16 cellular contexts compared by ENCODE assay signal in the genomic region with DNA sequence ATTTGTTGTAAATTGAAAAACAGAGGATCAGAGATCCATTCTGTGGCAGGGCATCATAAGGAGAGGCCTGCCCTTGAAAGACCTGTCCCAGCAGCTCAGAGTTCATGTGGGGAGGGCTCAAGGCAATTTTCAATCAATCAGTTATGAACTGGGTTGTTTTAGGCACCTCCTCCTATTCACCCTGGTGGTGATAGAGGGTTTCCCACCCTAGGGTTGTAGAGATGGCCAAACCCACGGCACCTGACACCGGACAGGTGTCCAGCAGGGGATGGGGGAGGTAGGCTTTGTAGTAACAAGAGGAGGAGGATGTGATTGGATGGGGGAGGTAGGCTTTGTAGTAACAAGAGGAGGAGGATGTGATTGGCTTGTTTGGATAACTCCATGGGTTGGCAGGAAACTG.
DNase-seq lines count a peak whose midpoint lies in the region; ATAC-seq and TF ChIP-seq lines count a peak whose summit lies in the region.
"Had no signal": no experiment of that assay in that cellular context is flagged by ENCODE, and none has a peak within 500 bp of the region (broad histone marks: within the 10 kb centered on the region; RNA-seq: fewer than 3 reads in every experiment).

No MANE protein-coding gene starts in this region.

- DNase-seq in Calu3 (no peak), HCT116 (ENCODE audit: low read depth, low spot score) (no peak), NCI-H69 (lab: John Stamatoyannopoulos, UW) (peak; percentile 34), glutamatergic neuron (no peak), immature natural killer cell (no peak)
- DNase-seq in stimulated activated CD4-positive, alpha-beta T cell treated with anti-CD3 and anti-CD28 coated beads, Interleukin-2, amount 100 ng/mL, for 24 hours, result no peak
- DNase-seq in activated CD8-positive, alpha-beta T cell treated with anti-CD3 and anti-CD28 coated beads, Interleukin-2, amount 10 ng/mL, durations not matched to agents 7 days and 5 days, result no peak
- DNase-seq: CD8-positive, alpha-beta T cell; COR-L47; GOT3 had no signal

- H3K4me1 ChIP-seq in HCT116 (ENCODE audit: control insufficient read depth in 1 of 2, insufficient read depth in 2 of 2, low read length in 2 of 2), result peaks cover 0 to 7% of the 10 kb centered on the region in 2 experiments; a peak in 1 of 4 replicates
- H3K4me1 ChIP-seq: A549, HAP-1 had no signal

- H3K27me3 Mint-ChIP-seq in Calu3 (ENCODE audit: unreplicated experiment) (no peaks in the 10 kb centered on the region), glutamatergic neuron (ENCODE audit: unreplicated experiment) (peaks cover 1% of the 10 kb centered on the region), immature natural killer cell (ENCODE audit: low read depth in 3 of 3) (peaks cover 0 to 4% (median 0%) of the 10 kb centered on the region in 3 donors)
- H3K27me3 Mint-ChIP-seq in activated CD8-positive, alpha-beta T cell treated with anti-CD3 and anti-CD28 coated beads, Interleukin-2, amount 10 ng/mL, durations not matched to agents 7 days and 5 days (ENCODE audit: low read depth), result no peaks in the 10 kb centered on the region

- H3K27ac Mint-ChIP-seq in Calu3 (ENCODE audit: unreplicated experiment) (no peak overlapping the region), glutamatergic neuron (ENCODE audit: unreplicated experiment) (no peak overlapping the region), immature natural killer cell (no peak overlapping the region)
- H3K27ac Mint-ChIP-seq in activated CD8-positive, alpha-beta T cell treated with anti-CD3 and anti-CD28 coated beads, Interleukin-2, amount 10 ng/mL, durations not matched to agents 7 days and 5 days, result no peak overlapping the region
- H3K27ac Mint-ChIP-seq: CD8-positive, alpha-beta T cell had no signal

- POLR2A ChIA-PET in HCT116 (lab: Charles Lee), result no interaction called here
- POLR2A ChIA-PET in activated CD8-positive, alpha-beta T cell treated with anti-CD3 and anti-CD28 coated beads, Interleukin-2, amount 10 ng/mL, durations not matched to agents 7 days and 5 days (lab: Charles Lee), result no interaction called here

- no peak overlapping the region for H3K4me2 ChIP-seq in HCT116 (ENCODE audit: low read length)
- H3K4me2 ChIP-seq: A549, KMS-11 had no signal

- no peak overlapping the region for H3K4me3 ChIP-seq in HCT116 (replicated peaks in 1 of 2; ENCODE audit: low read depth in 1 of 2, low read length in 2 of 2)
- H3K4me3 ChIP-seq: A549, GM12878, HAP-1 had no signal

- no peak for TF ChIP-seq RAD21 in HCT116 (IDR thresholded peaks at IDR 0.05; ENCODE audit: low read depth)

- H3K79me2 ChIP-seq in HCT116 (ENCODE audit: insufficient read depth, low read length), result no peaks in the 10 kb centered on the region

- H3K27ac ChIP-seq in HCT116 (ENCODE audit: low read depth, low read length), result no peak overlapping the region
- H3K27ac ChIP-seq: A549, KMS-11 had no signal

- no peaks in the 10 kb centered on the region for H3K9me2 ChIP-seq in HCT116 (ENCODE audit: insufficient read depth)

- no TSS peak for BruUV-seq in Calu3 (replicated peaks; lab: Mats Ljungman, UMichigan)
- BruUV-seq in HCT116 (replicated peaks; lab: Mats Ljungman, UMichigan), result no TSS peak

- no peaks in the 10 kb centered on the region for H3K9me3 ChIP-seq in HCT116 (ENCODE audit: control insufficient read depth in 1 of 2, insufficient read depth in 1 of 2, low read depth in 1 of 2, low read length in 2 of 2)
- H3K9me3 ChIP-seq: A549, HAP-1 had no signal

- no peak overlapping the region for H2AFZ ChIP-seq in HCT116 (ENCODE audit: low read depth, low read length, poor library complexity, severe bottlenecking)

- ATAC-seq in HCT116 (peak; percentile 51; the same call in 1 of the 2 replicates), HG02884 (IDR thresholded peaks at IDR 0.05; ENCODE audit: unreplicated experiment) (no peak)
- ATAC-seq in activated CD8-positive, alpha-beta T cell treated with anti-CD3 and anti-CD28 coated beads, Interleukin-2, amount 10 ng/mL, durations not matched to agents 7 days and 5 days, result no peak
- ATAC-seq: A549; CD8-positive, alpha-beta T cell; GM12878 had no signal

- H3K36me3 Mint-ChIP-seq in Calu3 (ENCODE audit: insufficient read depth, unreplicated experiment) (no peaks in the 10 kb centered on the region), glutamatergic neuron (ENCODE audit: unreplicated experiment) (no peaks in the 10 kb centered on the region), immature natural killer cell (no peaks in the 10 kb centered on the region)
- H3K36me3 Mint-ChIP-seq in activated CD8-positive, alpha-beta T cell treated with anti-CD3 and anti-CD28 coated beads, Interleukin-2, amount 10 ng/mL, durations not matched to agents 7 days and 5 days (ENCODE audit: low read depth), result no peaks in the 10 kb centered on the region
- H3K36me3 Mint-ChIP-seq: CD14-positive monocyte; CD8-positive, alpha-beta T cell had no signal

- TF ChIP-seq CTCF in Calu3 (IDR thresholded peaks at IDR 0.05; ENCODE audit: unreplicated experiment) (peak; percentile 16), HCT116 (IDR thresholded peaks at IDR 0.05 in 2 of 3, conservative IDR thresholded peaks at IDR 0.05 in 1 of 3; ENCODE audit: borderline replicate concordance in 1 of 3, insufficient read depth in 1 of 3, low read depth in 2 of 3, low read length in 2 of 3) (0 out of 6 replicates have a peak, but pooled peaks of 1 of the 3 experiments have one; percentile 11), glutamatergic neuron (IDR thresholded peaks at IDR 0.05; ENCODE audit: partially characterized antibody, unreplicated experiment) (peak; percentile 30)

- CTCF ChIA-PET in Calu3 (lab: Charles Lee) (interaction anchor here (0.7 kb wide), 1 partner anchor 641 kb away, joined by 3 read pairs; no protein-coding TSS in a partner anchor), HCT116 (lab: Charles Lee) (no interaction called here)
- CTCF ChIA-PET in activated CD8-positive, alpha-beta T cell treated with anti-CD3 and anti-CD28 coated beads, Interleukin-2, amount 10 ng/mL, durations not matched to agents 7 days and 5 days (lab: Charles Lee), result interaction anchor here (0.6 kb wide), 1 partner anchor 780 kb away, joined by 3 read pairs; no protein-coding TSS in a partner anchor

- no peak overlapping the region for H3K9ac ChIP-seq in HCT116 (ENCODE audit: low read length)
- H3K9ac ChIP-seq: KMS-11 had no signal

- TF ChIP-seq POLR2A in HCT116 (IDR thresholded peaks at IDR 0.05; ENCODE audit: borderline replicate concordance, extremely low read depth, insufficient read depth, insufficient read length), result no peak

- no peaks in the 10 kb centered on the region for H3K9me3 Mint-ChIP-seq in Calu3 (ENCODE audit: low read depth, unreplicated experiment)
- no peaks in the 10 kb centered on the region for H3K9me3 Mint-ChIP-seq in glutamatergic neuron (ENCODE audit: unreplicated experiment)
- H3K9me3 Mint-ChIP-seq in immature natural killer cell, result no peaks in the 10 kb centered on the region
- no peaks in the 10 kb centered on the region for H3K9me3 Mint-ChIP-seq in activated CD8-positive, alpha-beta T cell treated with anti-CD3 and anti-CD28 coated beads, Interleukin-2, amount 10 ng/mL, durations not matched to agents 7 days and 5 days (ENCODE audit: insufficient read depth)
- H3K9me3 Mint-ChIP-seq: CD14-positive monocyte; CD8-positive, alpha-beta T cell had no signal

- RAD21 ChIA-PET in HCT116 (lab: Charles Lee; ENCODE audit: low non-redundant PET in 1 of 2, low total read pairs in 2 of 2, uncharacterized antibody in 2 of 2, unreplicated experiment in 2 of 2), result no interaction called here

- H3K27me3 ChIP-seq in HCT116 (ENCODE audit: insufficient read depth, low read length), result no peaks in the 10 kb centered on the region

- H3K4me3 Mint-ChIP-seq in Calu3 (ENCODE audit: low read depth, unreplicated experiment) (no peak overlapping the region), glutamatergic neuron (ENCODE audit: unreplicated experiment) (no peak overlapping the region), immature natural killer cell (no peak overlapping the region)
- no peak overlapping the region for H3K4me3 Mint-ChIP-seq in activated CD8-positive, alpha-beta T cell treated with anti-CD3 and anti-CD28 coated beads, Interleukin-2, amount 10 ng/mL, durations not matched to agents 7 days and 5 days
- H3K4me3 Mint-ChIP-seq: CD14-positive monocyte; CD8-positive, alpha-beta T cell had no signal

- intact Hi-C loops in Calu3 (cut with micrococcal nuclease; ENCODE audit: unreplicated experiment), result loop anchor here (10.0 kb wide), 2 partner anchors 290 to 890 kb away; no protein-coding TSS in a partner anchor
- intact Hi-C loops in HCT116 (cut with micrococcal nuclease), result no loop called here

- H3K36me3 ChIP-seq in HCT116 (ENCODE audit: control insufficient read depth in 1 of 2, insufficient read depth in 2 of 2, low read length in 2 of 2), result no peaks in the 10 kb centered on the region
- H3K36me3 ChIP-seq: HAP-1 had no signal

- H4K20me1 ChIP-seq in HCT116 (ENCODE audit: insufficient read depth), result no peaks in the 10 kb centered on the region

- peaks cover 8% of the 10 kb centered on the region for H3K4me1 Mint-ChIP-seq in Calu3 (ENCODE audit: low read depth, unreplicated experiment)
- peaks cover 4% of the 10 kb centered on the region for H3K4me1 Mint-ChIP-seq in glutamatergic neuron (ENCODE audit: low read depth, unreplicated experiment)
- H3K4me1 Mint-ChIP-seq in immature natural killer cell, result no peaks in the 10 kb centered on the region
- H3K4me1 Mint-ChIP-seq in activated CD8-positive, alpha-beta T cell treated with anti-CD3 and anti-CD28 coated beads, Interleukin-2, amount 10 ng/mL, durations not matched to agents 7 days and 5 days (ENCODE audit: low read depth), result no peaks in the 10 kb centered on the region

TF ChIP-seq in HCT116, 20 proteins besides CTCF, POLR2A, EP300 and RAD21:
- TF ChIP-seq ELF1 (IDR thresholded peaks at IDR 0.05; ENCODE audit: borderline replicate concordance, low read depth) (no peak), SIN3A (IDR thresholded peaks at IDR 0.05; ENCODE audit: low read depth) (no peak), POLR2AphosphoS5 (IDR thresholded peaks at IDR 0.05; ENCODE audit: low read depth, low read length) (no peak), EGR1 (IDR thresholded peaks at IDR 0.05; ENCODE audit: low read depth) (no peak), CBX3 (IDR thresholded peaks at IDR 0.05; ENCODE audit: low read depth) (no peak), EZH2phosphoT487 (IDR thresholded peaks at IDR 0.05; ENCODE audit: borderline replicate concordance) (no peak), ZNF274 (IDR thresholded peaks at IDR 0.05; ENCODE audit: low read depth, low read length) (no peak)
- TF ChIP-seq, protein P1, sequence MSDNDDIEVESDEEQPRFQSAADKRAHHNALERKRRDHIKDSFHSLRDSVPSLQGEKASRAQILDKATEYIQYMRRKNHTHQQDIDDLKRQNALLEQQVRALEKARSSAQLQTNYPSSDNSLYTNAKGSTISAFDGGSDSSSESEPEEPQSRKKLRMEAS (IDR thresholded peaks at IDR 0.05), result no peak
